ENCODE assay signal across 12 cellular contexts in genomic region chr11:110432713-110433392, GRCh38. TPM values are rescaled to one million over a fixed set of nuclear protein-coding genes. Genes with fewer than 3 reads are reported as not detected.
DNase-seq lines count a peak whose midpoint lies in the region; ATAC-seq, FAIRE-seq and TF ChIP-seq lines count a peak whose summit lies in the region.
"Had no signal": no experiment of that assay in that cellular context is flagged by ENCODE, and none has a peak within 500 bp of the region (broad histone marks: within the 10 kb centered on the region; RNA-seq: fewer than 3 reads in every experiment).

No MANE protein-coding gene starts in this region.

- TF ChIP-seq POLR2A in NB4 (IDR thresholded peaks at IDR 0.05; ENCODE audit: extremely low read depth, insufficient read length): no peak

- H3K9me3 ChIP-seq in osteoblast (ENCODE audit: low read depth, low read length): no peaks in the 10 kb centered on the region
- H3K9me3 ChIP-seq: gastrocnemius medialis, MG63, transverse colon had no signal

- peaks cover 67% of the 10 kb centered on the region for H3K79me2 ChIP-seq in osteoblast (ENCODE audit: insufficient read depth, low read length)

- ATAC-seq in HG02938 (IDR thresholded peaks at IDR 0.05; ENCODE audit: unreplicated experiment): no peak
- ATAC-seq: gastrocnemius medialis had no signal

- no peak overlapping the region for H3K4me2 ChIP-seq in osteoblast (ENCODE audit: insufficient read depth, low read length)

- TF ChIP-seq CTCF in NB4 (IDR thresholded peaks at IDR 0.05; ENCODE audit: low read depth, low read length) (no peak), cardiac fibroblast (IDR thresholded peaks at IDR 0.05; ENCODE audit: low read depth, low read length) (no peak), osteoblast (IDR thresholded peaks at IDR 0.05; ENCODE audit: extremely low read depth, low read depth, low read length) (no peak)

- H3K4me3 ChIP-seq in NB4 (ENCODE audit: low read depth, low read length) (peak overlapping the region; percentile 9), cardiac fibroblast (replicated peaks in 1 of 2; ENCODE audit: low read depth in 2 of 2, low read length in 2 of 2) (no peak overlapping the region), osteoblast (ENCODE audit: insufficient read depth, low read length) (no peak overlapping the region)
- H3K4me3 ChIP-seq: gastrocnemius medialis, MG63, transverse colon had no signal

- no peak overlapping the region for H2AFZ ChIP-seq in osteoblast (ENCODE audit: low read length)

- no peaks in the 10 kb centered on the region for H3K27me3 ChIP-seq in osteoblast (ENCODE audit: insufficient read depth, low read length)
- H3K27me3 ChIP-seq: gastrocnemius medialis, MG63, transverse colon had no signal

- H4K20me1 ChIP-seq in osteoblast (ENCODE audit: insufficient read depth, low read length): peaks cover 33% of the 10 kb centered on the region

- no peaks in the 10 kb centered on the region for H3K36me3 ChIP-seq in osteoblast (ENCODE audit: insufficient read depth, low read length)
- H3K36me3 ChIP-seq: gastrocnemius medialis, transverse colon had no signal

- peaks cover 20% of the 10 kb centered on the region for H3K4me1 ChIP-seq in osteoblast (ENCODE audit: insufficient read depth, low read length)

- peak; percentile 16 for DNase-seq in NCI-H748 (lab: John Stamatoyannopoulos, UW; ENCODE audit: unreplicated experiment)
- no peak for DNase-seq in NCI-H748 treated with DMSO at 0.1 percent for 48 hours (lab: John Stamatoyannopoulos, UW)
- DNase-seq in NB4 (ENCODE audit: low read depth): peak; percentile 19
- DNase-seq in cardiac fibroblast (ENCODE audit: low read depth in 2 of 2): peak; percentile 20 to 33
- peak; percentile 79 for DNase-seq in osteoblast (ENCODE audit: insufficient read length, low spot score, missing footprints)
- no peak for DNase-seq in stimulated activated naive CD4-positive, alpha-beta T cell treated with Interleukin-2 at 50 U/mL for 16 hours (lab: John Stamatoyannopoulos, UW)
- DNase-seq in RCC 7860 (ENCODE audit: low spot score): no peak
- DNase-seq: activated CD4-positive, CD25-positive, alpha-beta regulatory T cell treated with anti-CD3 and anti-CD28 coated beads, Interleukin-2, amount 50 U/mL, for 72 hours; gastrocnemius medialis; MG63; transverse colon had no signal

- H3K27ac ChIP-seq in osteoblast (ENCODE audit: low read depth, low read length): no peak overlapping the region
- H3K27ac ChIP-seq: gastrocnemius medialis had no signal

- no peak for FAIRE-seq in RCC 7860 (lab: Jason Lieb, UNC)

RNA-seq across cellular contexts. Expression of gene FDX1, which starts 3.1 kb away (rescaled TPM):
- 9.0 and 9.7 TPM in 2 replicates for total RNA-seq in osteoblast

Comparison
In these comparisons a context has a peak if more than half of its experiments do, and no peak if none do; other contexts are left out.
1. DNase-seq: peak in NCI-H748 (single experiment), NB4 (single experiment), cardiac fibroblast (2 of 2) and osteoblast (single experiment); none in NCI-H748 treated with DMSO at 0.1 percent for 48 hours (single experiment), stimulated activated naive CD4-positive, alpha-beta T cell treated with Interleukin-2 at 50 U/mL for 16 hours (single experiment) and RCC 7860 (single experiment).